ENCODE assay signal across 7 cellular contexts in genomic region chr12:42145197-42145549, GRCh38. TPM values are rescaled to one million over a fixed set of nuclear protein-coding genes. Genes with fewer than 3 reads are reported as not detected.
DNase-seq lines count a peak whose midpoint lies in the region; ATAC-seq and TF ChIP-seq lines count a peak whose summit lies in the region.

No MANE protein-coding gene starts in this region.

- peak overlapping the region; percentile 85 for H3K4me3 Mint-ChIP-seq in MCF 10A (ENCODE audit: unreplicated experiment)

- DNase-seq in MCF 10A (ENCODE audit: unreplicated experiment) = no peak
- no peak for DNase-seq in dermis blood vessel endothelial cell

- ATAC-seq in GM18511 (IDR thresholded peaks at IDR 0.05; ENCODE audit: unreplicated experiment) (peak; percentile 3), HG03439 (IDR thresholded peaks at IDR 0.05; ENCODE audit: unreplicated experiment) (no peak), HG03432 (IDR thresholded peaks at IDR 0.05; ENCODE audit: unreplicated experiment) (no peak)

- CTCF ChIA-PET in MCF 10A (lab: Yijun Ruan, JAX) = interaction anchor here (0.7 to 1.4 kb wide), 7 partner anchors 13 to 868 kb away, joined by 3 to 9 read pairs (median 4); no protein-coding TSS in a partner anchor

- H3K4me1 ChIP-seq in HUES64 (ENCODE audit: insufficient read depth, low read length) = peaks cover 24% of the 10 kb centered on the region
- no peaks in the 10 kb centered on the region for H3K4me1 ChIP-seq in mesodermal cell (ENCODE audit: control insufficient read depth, insufficient read depth, low read length, poor library complexity, severe bottlenecking)

- no peaks in the 10 kb centered on the region for H3K36me3 ChIP-seq in HUES64 (ENCODE audit: insufficient read depth, low read length)
- no peaks in the 10 kb centered on the region for H3K36me3 ChIP-seq in mesodermal cell (ENCODE audit: control insufficient read depth, insufficient read depth, low read length)

- no peaks in the 10 kb centered on the region for H3K9me3 ChIP-seq in HUES64 (ENCODE audit: insufficient read depth, low read depth, low read length)
- H3K9me3 ChIP-seq in mesodermal cell (ENCODE audit: control insufficient read depth, low read length) = no peaks in the 10 kb centered on the region

- intact Hi-C loops in MCF 10A (cut with micrococcal nuclease) = no loop called here

- no peaks in the 10 kb centered on the region for H3K27me3 Mint-ChIP-seq in MCF 10A (ENCODE audit: insufficient read depth, unreplicated experiment)

- 36% methylated on average over 8 of the region's 8 CpGs for WGBS in HUES64
- WGBS in mesodermal cell (ENCODE audit: insufficient coverage in 2 of 2), 2 experiments = 47 to 63% methylated on average over 4 to 8 of the region's 8 CpGs

- peaks cover 30% of the 10 kb centered on the region for H3K4me1 Mint-ChIP-seq in MCF 10A (ENCODE audit: insufficient read depth, unreplicated experiment)

- POLR2A ChIA-PET in MCF 10A (lab: Yijun Ruan, JAX) = interaction anchor here (0.6 to 1.9 kb wide), 17 partner anchors 10 to 204 kb away, joined by 3 to 20 read pairs (median 4); partner anchors contain the start of genes PPHLN1, YAF2 and ZCRB1

- no peak for TF ChIP-seq CTCF in MCF 10A (IDR thresholded peaks at IDR 0.05; ENCODE audit: unreplicated experiment)

- H3K36me3 Mint-ChIP-seq in MCF 10A (ENCODE audit: insufficient read depth, unreplicated experiment) = peaks cover 6% of the 10 kb centered on the region

- peaks cover 32% of the 10 kb centered on the region for H3K27me3 ChIP-seq in HUES64 (ENCODE audit: insufficient read depth, low read length)

- H3K27ac ChIP-seq in HUES64 (ENCODE audit: low read depth, low read length) (peak overlapping the region; percentile 62; the same call in 1 of the 2 replicates), mesodermal cell (ENCODE audit: low read depth, low read length, severe bottlenecking) (peak overlapping the region; percentile 71)

- no peaks in the 10 kb centered on the region for H3K9me3 Mint-ChIP-seq in MCF 10A (ENCODE audit: unreplicated experiment)

- peak overlapping the region; percentile 79 for H3K9ac ChIP-seq in HUES64 (ENCODE audit: low read depth, low read length)

- H3K4me3 ChIP-seq in HUES64 (ENCODE audit: low read length) = peak overlapping the region; percentile 65
- H3K4me3 ChIP-seq in mesodermal cell (ENCODE audit: extremely low read depth, insufficient read depth, low read length, poor library complexity, severe bottlenecking) = peak overlapping the region; percentile 56

- peak overlapping the region; percentile 43 for H3K27ac Mint-ChIP-seq in MCF 10A (ENCODE audit: low read depth, unreplicated experiment)

- TSS peak; percentile 27 for BruUV-seq in MCF 10A (replicated peaks; lab: Mats Ljungman, UMichigan)

RNA-seq across cellular contexts. Expression of gene GXYLT1, which starts 0.5 kb away (rescaled TPM):
- polyA plus RNA-seq in HUES64 (2013, experiment 1 of 2) = 11.1 TPM
- 10.8 TPM for polyA plus RNA-seq in HUES64 (2013, experiment 2 of 2)
- total RNA-seq in MCF 10A (2022) (12.4 and 14.6 TPM in 2 replicates), dermis blood vessel endothelial cell (25.2 and 44.2 TPM in 2 replicates)
- 17.1 TPM for polyA plus RNA-seq in mesodermal cell (2013, experiment 1 of 2)
- 19.0 TPM for polyA plus RNA-seq in mesodermal cell (2013, experiment 2 of 2)
